Comparison of ENCODE assay signal across 10 cellular contexts in the genomic region with DNA sequence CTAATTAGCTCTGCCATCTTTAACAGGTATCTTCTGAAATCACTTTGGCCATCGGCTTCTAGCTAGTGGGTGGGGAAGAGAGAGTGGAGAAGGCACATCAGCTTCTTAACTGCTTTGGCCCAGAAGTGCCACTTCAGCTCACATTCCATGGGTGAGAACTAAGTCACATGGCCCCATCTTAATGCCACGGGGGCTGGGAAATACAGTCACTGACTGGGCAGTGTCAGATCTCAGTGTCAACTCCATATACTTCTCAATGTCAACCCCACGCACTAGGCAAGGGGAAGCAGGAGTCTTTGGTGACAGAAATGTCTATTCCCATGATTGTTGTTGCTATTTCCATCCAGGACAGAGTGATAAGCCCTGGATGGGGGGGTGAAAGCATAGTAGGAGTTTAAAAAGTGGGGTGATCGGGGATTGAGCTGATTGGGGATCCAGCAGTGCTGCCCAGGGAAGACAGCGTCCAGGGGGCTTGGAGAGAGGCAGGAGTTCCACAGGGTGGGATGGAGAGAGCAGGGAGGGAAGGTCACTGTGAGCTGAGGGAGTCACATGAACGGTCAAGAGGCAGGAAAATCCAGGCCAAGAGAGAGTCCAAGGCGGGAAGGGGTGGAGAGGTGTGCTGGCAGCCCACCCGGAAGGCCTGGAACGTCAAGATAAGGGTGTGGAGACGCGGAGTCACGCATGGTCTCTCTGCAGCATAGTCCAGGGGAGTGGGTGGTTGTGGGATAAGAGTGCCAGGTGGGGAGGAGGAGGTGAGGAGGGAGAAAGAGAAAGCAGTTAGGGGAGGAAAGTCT. TPM values are rescaled to one million over a fixed set of nuclear protein-coding genes. Genes with fewer than 3 reads are reported as not detected.
DNase-seq lines count a peak whose midpoint lies in the region; ATAC-seq and TF ChIP-seq lines count a peak whose summit lies in the region.
"Had no signal": no experiment of that assay in that cellular context is flagged by ENCODE, and none has a peak within 500 bp of the region (broad histone marks: within the 10 kb centered on the region; RNA-seq: fewer than 3 reads in every experiment).

No MANE protein-coding gene starts in this region.

- peaks cover 96% of the 10 kb centered on the region for H3K4me1 Mint-ChIP-seq in activated CD4-positive, alpha-beta T cell treated with anti-CD3 and anti-CD28 coated beads, Interleukin-2, amount 10 ng/mL, durations not matched to agents 7 days and 5 days
- H3K4me1 Mint-ChIP-seq in activated CD8-positive, alpha-beta memory T cell treated with anti-CD3 and anti-CD28 coated beads, Interleukin-2, amount 10 ng/mL, durations not matched to agents 7 days and 5 days = peaks cover 80% of the 10 kb centered on the region

- no peak for DNase-seq in activated CD4-positive, alpha-beta T cell treated with anti-CD3 and anti-CD28 coated beads, Interleukin-2, amount 10 ng/mL, durations not matched to agents 7 days and 5 days
- no peak for DNase-seq in activated CD4-positive, alpha-beta T cell treated with anti-CD3 and anti-CD28 coated beads, Interleukin-2, amount 50 U/mL, for 4 hours
- DNase-seq in dermis microvascular lymphatic vessel endothelial cell (ENCODE audit: low read depth in 2 of 2) = peak; percentile 45 to 81
- DNase-seq in tibial artery = peak; percentile 57 to 79
- no peak for DNase-seq in activated CD8-positive, alpha-beta memory T cell treated with anti-CD3 and anti-CD28 coated beads, Interleukin-2, amount 10 ng/mL, durations not matched to agents 7 days and 5 days
- DNase-seq: hippocampal formation; stimulated activated CD4-positive, alpha-beta T cell treated with anti-CD3 and anti-CD28 coated beads, Interleukin-1b, Interleukin-23, amount 100 ng/mL, for 48 hours had no signal

- H3K27ac Mint-ChIP-seq in activated CD4-positive, alpha-beta T cell treated with anti-CD3 and anti-CD28 coated beads, Interleukin-2, amount 10 ng/mL, durations not matched to agents 7 days and 5 days = peak overlapping the region; percentile 54
- no peak overlapping the region for H3K27ac Mint-ChIP-seq in activated CD8-positive, alpha-beta memory T cell treated with anti-CD3 and anti-CD28 coated beads, Interleukin-2, amount 10 ng/mL, durations not matched to agents 7 days and 5 days

- no peaks in the 10 kb centered on the region for H3K9me3 Mint-ChIP-seq in activated CD4-positive, alpha-beta T cell treated with anti-CD3 and anti-CD28 coated beads, Interleukin-2, amount 10 ng/mL, durations not matched to agents 7 days and 5 days
- no peaks in the 10 kb centered on the region for H3K9me3 Mint-ChIP-seq in activated CD8-positive, alpha-beta memory T cell treated with anti-CD3 and anti-CD28 coated beads, Interleukin-2, amount 10 ng/mL, durations not matched to agents 7 days and 5 days (ENCODE audit: low read depth)

- no peaks in the 10 kb centered on the region for H3K27me3 ChIP-seq in mucosa of rectum (ENCODE audit: control insufficient read depth in 2 of 2, insufficient read depth in 2 of 2, low read length in 2 of 2)
- H3K27me3 ChIP-seq in tibial artery = no peaks in the 10 kb centered on the region

- H3K4me1 ChIP-seq in mucosa of rectum (ENCODE audit: control insufficient read depth in 2 of 2, insufficient read depth in 2 of 2, low read length in 2 of 2) (peaks cover 17 to 23% of the 10 kb centered on the region in 2 donors), tibial artery (peaks cover 4 to 68% (median 53%) of the 10 kb centered on the region in 4 donors)

- no peak overlapping the region for H3K4me3 Mint-ChIP-seq in activated CD4-positive, alpha-beta T cell treated with anti-CD3 and anti-CD28 coated beads, Interleukin-2, amount 10 ng/mL, durations not matched to agents 7 days and 5 days
- H3K4me3 Mint-ChIP-seq in activated CD8-positive, alpha-beta memory T cell treated with anti-CD3 and anti-CD28 coated beads, Interleukin-2, amount 10 ng/mL, durations not matched to agents 7 days and 5 days = no peak overlapping the region

- POLR2A ChIA-PET in activated CD4-positive, alpha-beta T cell treated with anti-CD3 and anti-CD28 coated beads, Interleukin-2, amount 10 ng/mL, durations not matched to agents 7 days and 5 days (lab: Charles Lee) = interaction anchor here (0.6 kb wide), 1 partner anchor 92 kb away, joined by 3 read pairs; no protein-coding TSS in a partner anchor

- H3K4me3 ChIP-seq in mucosa of rectum (ENCODE audit: low read length in 2 of 2) (no peak overlapping the region), tibial artery (no peak overlapping the region)

- intact Hi-C loops in tibial artery (cut with DNase I; ENCODE audit: low total_unique reads) = loop anchor here (10.0 kb wide), 1 partner anchor 181 kb away; no protein-coding TSS in a partner anchor

- no peaks in the 10 kb centered on the region for H3K36me3 Mint-ChIP-seq in activated CD4-positive, alpha-beta T cell treated with anti-CD3 and anti-CD28 coated beads, Interleukin-2, amount 10 ng/mL, durations not matched to agents 7 days and 5 days (ENCODE audit: low read depth)
- no peaks in the 10 kb centered on the region for H3K36me3 Mint-ChIP-seq in activated CD8-positive, alpha-beta memory T cell treated with anti-CD3 and anti-CD28 coated beads, Interleukin-2, amount 10 ng/mL, durations not matched to agents 7 days and 5 days

- ATAC-seq in GM19328 (IDR thresholded peaks at IDR 0.05; ENCODE audit: unreplicated experiment) = no peak
- ATAC-seq in activated CD8-positive, alpha-beta memory T cell treated with anti-CD3 and anti-CD28 coated beads, Interleukin-2, amount 10 ng/mL, durations not matched to agents 7 days and 5 days = no peak
- no peak for ATAC-seq in HG03196 (IDR thresholded peaks at IDR 0.05; ENCODE audit: unreplicated experiment)

- no peak for TF ChIP-seq CTCF in tibial artery (IDR thresholded peaks at IDR 0.05)

- H3K9ac ChIP-seq in mucosa of rectum (ENCODE audit: low read depth in 1 of 2, low read length in 2 of 2) = no peak overlapping the region

- peaks cover 2% of the 10 kb centered on the region for H3K27me3 Mint-ChIP-seq in activated CD4-positive, alpha-beta T cell treated with anti-CD3 and anti-CD28 coated beads, Interleukin-2, amount 10 ng/mL, durations not matched to agents 7 days and 5 days
- peaks cover 12% of the 10 kb centered on the region for H3K27me3 Mint-ChIP-seq in activated CD8-positive, alpha-beta memory T cell treated with anti-CD3 and anti-CD28 coated beads, Interleukin-2, amount 10 ng/mL, durations not matched to agents 7 days and 5 days

- H3K36me3 ChIP-seq in mucosa of rectum (ENCODE audit: control insufficient read depth in 2 of 2, insufficient read depth in 2 of 2, low read length in 2 of 2) (no peaks in the 10 kb centered on the region), tibial artery (no peaks in the 10 kb centered on the region)

- H3K27ac ChIP-seq in mucosa of rectum (ENCODE audit: low read depth in 2 of 2, low read length in 2 of 2) (peak overlapping the region; percentile 25 to 32), tibial artery (peak overlapping the region; percentile 88 to 91)

- CTCF ChIA-PET in activated CD4-positive, alpha-beta T cell treated with anti-CD3 and anti-CD28 coated beads, Interleukin-2, amount 10 ng/mL, durations not matched to agents 7 days and 5 days (lab: Charles Lee) = interaction anchor here (0.7 to 21.2 kb wide), 11 partner anchors 12 to 233 kb away, joined by 3 to 317 read pairs (median 5); a partner anchor contains a TSS
- CTCF ChIA-PET in activated CD8-positive, alpha-beta memory T cell treated with anti-CD3 and anti-CD28 coated beads, Interleukin-2, amount 10 ng/mL, durations not matched to agents 7 days and 5 days (lab: Charles Lee) = interaction anchor here (1.1 to 27.4 kb wide), 8 partner anchors 12 to 176 kb away, joined by 3 to 447 read pairs (median 54); a partner anchor contains a TSS

- H3K9me3 ChIP-seq in mucosa of rectum (ENCODE audit: control insufficient read depth in 2 of 2, low read length in 2 of 2) = no peaks in the 10 kb centered on the region
- no peaks in the 10 kb centered on the region for H3K9me3 ChIP-seq in tibial artery

RNA-seq across cellular contexts. Expression of a gene that starts 29.2 kb away (rescaled TPM):
- 100 to 1,000 TPM; 281 to 323 TPM for total RNA-seq in activated CD4-positive, alpha-beta T cell treated with anti-CD3 and anti-CD28 coated beads, Interleukin-2, amount 10 ng/mL, durations not matched to agents 7 days and 5 days
- under 0.01 TPM in 1 of 2 replicates, not detected in the other for total RNA-seq in dermis microvascular lymphatic vessel endothelial cell
- 10 to 100 TPM; 43.5 to 83.9 TPM for total RNA-seq in activated CD8-positive, alpha-beta memory T cell treated with anti-CD3 and anti-CD28 coated beads, Interleukin-2, amount 10 ng/mL, durations not matched to agents 7 days and 5 days

RNA-seq across cellular contexts. Expression of a gene that starts 34.7 kb away (rescaled TPM):
- total RNA-seq in activated CD4-positive, alpha-beta T cell treated with anti-CD3 and anti-CD28 coated beads, Interleukin-2, amount 10 ng/mL, durations not matched to agents 7 days and 5 days = 1 to 10 TPM; 3.5 to 3.7 TPM
- total RNA-seq in dermis microvascular lymphatic vessel endothelial cell = not detected in 2 replicates
- 1 to 10 TPM; 4.2 to 5.8 TPM for total RNA-seq in activated CD8-positive, alpha-beta memory T cell treated with anti-CD3 and anti-CD28 coated beads, Interleukin-2, amount 10 ng/mL, durations not matched to agents 7 days and 5 days

Comparison
In these comparisons a context has a peak if more than half of its experiments do, and no peak if none do; other contexts are left out.
1. DNase-seq: peak in dermis microvascular lymphatic vessel endothelial cell (2 of 2) and tibial artery (2 of 2); none in activated CD4-positive, alpha-beta T cell treated with anti-CD3 and anti-CD28 coated beads, Interleukin-2, amount 10 ng/mL, durations not matched to agents 7 days and 5 days (single experiment), activated CD4-positive, alpha-beta T cell treated with anti-CD3 and anti-CD28 coated beads, Interleukin-2, amount 50 U/mL, for 4 hours (0 of 2) and activated CD8-positive, alpha-beta memory T cell treated with anti-CD3 and anti-CD28 coated beads, Interleukin-2, amount 10 ng/mL, durations not matched to agents 7 days and 5 days (single experiment).
2. RNA of a gene that starts 29.2 kb away (total RNA-seq): 281 to 323 TPM in activated CD4-positive, alpha-beta T cell treated with anti-CD3 and anti-CD28 coated beads, Interleukin-2, amount 10 ng/mL, durations not matched to agents 7 days and 5 days and 43.5 to 83.9 TPM in activated CD8-positive, alpha-beta memory T cell treated with anti-CD3 and anti-CD28 coated beads, Interleukin-2, amount 10 ng/mL, durations not matched to agents 7 days and 5 days; under 0.01 TPM in dermis microvascular lymphatic vessel endothelial cell; every median in the first group is over 10 times any median in the second.